In genomic region chr12:52837341-52837741, GRCh38 we compare ENCODE assay signal across 1 cellular context.
A peak's percentile ranks its signal among the peaks of the same experiment; 100 is the strongest.
TF ChIP-seq lines count a peak whose summit lies in the region.

No MANE protein-coding gene starts in this region.

TF ChIP-seq in HepG2, 621 proteins besides CTCF, POLR2A, EP300 and RAD21:
- TF ChIP-seq GPBP1L1 (CRISPR knock-in tag; IDR thresholded peaks at IDR 0.05) = no peak
- TF ChIP-seq MNT (IDR thresholded peaks at IDR 0.05) = peak; percentile 28; the same call in 1 of the 2 replicates
TF ChIP-seq in HepG2: peak in this region for 1.
